In the genomic region with DNA sequence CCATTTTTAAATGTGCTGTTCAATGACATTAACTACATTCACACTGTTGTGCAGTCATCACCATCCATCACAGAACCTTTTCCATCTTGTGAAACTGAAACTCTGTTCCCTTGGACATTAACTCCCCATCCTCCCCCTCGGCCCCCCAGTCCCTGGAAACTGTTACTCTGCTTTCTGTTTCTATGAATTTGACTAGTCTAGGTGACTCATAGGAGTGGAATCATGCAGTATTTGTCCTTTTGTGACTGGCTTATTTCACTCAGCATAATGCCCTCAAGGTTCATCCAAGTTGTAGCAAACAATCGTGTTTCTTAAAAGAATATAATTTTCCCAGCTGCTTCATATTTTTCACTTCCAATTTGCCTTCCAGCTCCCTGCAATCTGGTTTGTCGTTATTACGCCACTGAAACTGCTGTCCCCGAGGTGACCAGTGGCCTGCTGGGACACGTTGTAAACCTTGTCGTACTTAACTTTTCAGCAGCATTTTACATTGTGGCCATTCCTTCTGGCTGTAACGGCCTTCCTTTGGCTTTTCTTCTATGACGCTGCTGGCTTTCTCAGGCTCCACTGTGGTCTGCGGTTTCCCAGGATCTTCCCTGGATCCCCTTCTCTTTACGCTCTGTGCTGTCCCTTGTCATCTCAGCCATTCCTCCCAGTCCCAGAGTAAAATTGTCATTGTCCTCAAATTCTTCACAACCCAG, we compare ENCODE assay signal across 8 cellular contexts.
DNase-seq lines count a peak whose midpoint lies in the region; ATAC-seq and TF ChIP-seq lines count a peak whose summit lies in the region.

No MANE protein-coding gene starts in this region.

- no peaks in the 10 kb centered on the region for H3K9me3 ChIP-seq in liver (ENCODE audit: control insufficient read depth in 4 of 4, low read length in 3 of 4)

- H3K27me3 ChIP-seq in liver (ENCODE audit: control insufficient read depth in 4 of 4, insufficient read depth in 4 of 4, low read length in 3 of 4): no peaks in the 10 kb centered on the region

- peak; percentile 90 for ATAC-seq in stimulated activated naive CD8-positive, alpha-beta T cell treated with anti-CD3 and anti-CD28 coated beads, Interleukin-15, Interleukin-2, amounts not matched to agents 100 U/mL and 50 U/mL, for 24 hours
- ATAC-seq in HG02763 (IDR thresholded peaks at IDR 0.05; ENCODE audit: unreplicated experiment): no peak
- no peak for ATAC-seq in HG03439 (IDR thresholded peaks at IDR 0.05; ENCODE audit: unreplicated experiment)

- H3K4me1 ChIP-seq in liver (ENCODE audit: control insufficient read depth in 4 of 4, insufficient read depth in 4 of 4, low read length in 3 of 4): peaks cover 9 to 28% (median 20%) of the 10 kb centered on the region in 4 donors

- in situ Hi-C loops in astrocyte of the spinal cord (cut with HindIII; ENCODE audit: low sequenced_read_pairs): no loop called here

- H3K4me3 ChIP-seq in astrocyte of the spinal cord (ENCODE audit: low read depth, low read length): no peak overlapping the region
- H3K4me3 ChIP-seq in liver (ENCODE audit: low read depth in 1 of 3, low read length in 3 of 3): no peak overlapping the region

- TF ChIP-seq CTCF in astrocyte of the spinal cord (IDR thresholded peaks at IDR 0.05; ENCODE audit: low read depth, low read length): no peak
- no peak for TF ChIP-seq CTCF in liver (IDR thresholded peaks at IDR 0.05; ENCODE audit: low read depth, low read length, missing input control)

- TF ChIP-seq RAD21 in liver (IDR thresholded peaks at IDR 0.05): peak in 1 of 2 donors; percentile 23

- no peaks in the 10 kb centered on the region for H3K36me3 ChIP-seq in liver (ENCODE audit: control insufficient read depth in 4 of 4, insufficient read depth in 3 of 4, low read depth in 1 of 4, low read length in 3 of 4)

- WGBS in liver: 73% methylated on average over 11 of the region's 11 CpGs

- H3K27ac ChIP-seq in liver (ENCODE audit: low read depth in 1 of 2, low read length in 2 of 2): peak overlapping the region; percentile 48 to 82

- H3K9ac ChIP-seq in liver (ENCODE audit: low read depth in 1 of 2, low read length in 2 of 2): no peak overlapping the region

- DNase-seq in MV-4-11 (lab: John Stamatoyannopoulos, UW): peak; percentile 58
- DNase-seq in astrocyte of the spinal cord (ENCODE audit: low read depth, low spot score): peak; percentile 92
- peak; percentile 57 for DNase-seq in stimulated activated naive CD8-positive, alpha-beta T cell treated with anti-CD3 and anti-CD28 coated beads, Interleukin-15, Interleukin-2, amounts not matched to agents 100 U/mL and 50 U/mL, for 24 hours
- DNase-seq in COLO668 (lab: John Stamatoyannopoulos, UW; ENCODE audit: unreplicated experiment): no peak
- DNase-seq in NCI-H1417 (lab: John Stamatoyannopoulos, UW): no peak

TF ChIP-seq in liver, 16 proteins besides CTCF, POLR2A, EP300 and RAD21:
- TF ChIP-seq HNF4G (IDR thresholded peaks at IDR 0.05) (no peak), ZBTB33 (IDR thresholded peaks at IDR 0.05) (no peak), TAF1 (conservative IDR thresholded peaks at IDR 0.05) (no peak), REST (IDR thresholded peaks at IDR 0.05) (no peak), GABPA (IDR thresholded peaks at IDR 0.05 in 1 of 2, conservative IDR thresholded peaks at IDR 0.05 in 1 of 2) (no peak), JUND (IDR thresholded peaks at IDR 0.05) (peak; percentile 59 to 97), YY1 (IDR thresholded peaks at IDR 0.05) (peak; percentile 32), ATF3 (IDR thresholded peaks at IDR 0.05) (no peak), FOXA2 (IDR thresholded peaks at IDR 0.05) (no peak), SP1 (IDR thresholded peaks at IDR 0.05) (no peak), HNF4A (conservative IDR thresholded peaks at IDR 0.05) (peak in 1 of 2 donors; percentile 59), RXRA (IDR thresholded peaks at IDR 0.05) (peak in 1 of 2 donors; percentile 68), EGR1 (IDR thresholded peaks at IDR 0.05; ENCODE audit: low read depth in 2 of 2) (no peak), FOXA1 (IDR thresholded peaks at IDR 0.05) (no peak), NR2F2 (IDR thresholded peaks at IDR 0.05) (peak; percentile 25)
- TF ChIP-seq, protein P1, sequence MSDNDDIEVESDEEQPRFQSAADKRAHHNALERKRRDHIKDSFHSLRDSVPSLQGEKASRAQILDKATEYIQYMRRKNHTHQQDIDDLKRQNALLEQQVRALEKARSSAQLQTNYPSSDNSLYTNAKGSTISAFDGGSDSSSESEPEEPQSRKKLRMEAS (IDR thresholded peaks at IDR 0.05): peak; percentile 20

Comparison
In these comparisons a context has a peak if more than half of its experiments do, and no peak if none do; other contexts are left out.
1. DNase-seq: peak in MV-4-11 (single experiment), astrocyte of the spinal cord (single experiment) and stimulated activated naive CD8-positive, alpha-beta T cell treated with anti-CD3 and anti-CD28 coated beads, Interleukin-15, Interleukin-2, amounts not matched to agents 100 U/mL and 50 U/mL, for 24 hours (single experiment); none in COLO668 (single experiment) and NCI-H1417 (0 of 3).